11 cellular contexts compared by ENCODE assay signal in genomic region chr19:29576761-29577661, GRCh38. TPM values are rescaled to one million over a fixed set of nuclear protein-coding genes. Genes with fewer than 3 reads are reported as not detected.
DNase-seq lines count a peak whose midpoint lies in the region; ATAC-seq, FAIRE-seq and TF ChIP-seq lines count a peak whose summit lies in the region.
"Had no signal": no experiment of that assay in that cellular context is flagged by ENCODE, and none has a peak within 500 bp of the region (broad histone marks: within the 10 kb centered on the region; RNA-seq: fewer than 3 reads in every experiment).

No MANE protein-coding gene starts in this region.

- FAIRE-seq in H1 (lab: Jason Lieb, UNC): no peak

- no peak overlapping the region for H3K9ac ChIP-seq in H1 (replicated peaks in 1 of 4; ENCODE audit: extremely low read depth in 1 of 4, low read depth in 3 of 4, low read length in 3 of 4)

- TF ChIP-seq POLR2A in H1 (IDR thresholded peaks at IDR 0.05; ENCODE audit: control extremely low read depth in 1 of 2, low read depth in 2 of 2, low read length in 2 of 2): no peak

- H3K56ac ChIP-seq in H1 (replicated peaks; ENCODE audit: insufficient read length, low read depth, low read length): no peak overlapping the region

- H3K36me3 ChIP-seq in H1 (ENCODE audit: control insufficient read depth in 2 of 4, insufficient read depth in 4 of 4, low read length in 3 of 4) (no peaks in the 10 kb centered on the region), hepatocyte (replicated peaks; ENCODE audit: insufficient read depth, low read depth) (no peaks in the 10 kb centered on the region)
- H3K36me3 ChIP-seq: upper lobe of left lung had no signal

- H4K5ac ChIP-seq in H1 (ENCODE audit: insufficient read length, low read depth, low read length): no peak overlapping the region

- no peak overlapping the region for H2BK15ac ChIP-seq in H1 (ENCODE audit: low read length)

- intact Hi-C loops in activated naive CD4-positive, alpha-beta T cell treated with anti-CD3 and anti-CD28 coated beads for 36 hours (cut with micrococcal nuclease): loop anchor here (1.0 kb wide), 4 partner anchors 10 to 136 kb away; partner anchors contain the start of gene POP4

- H4K20me1 ChIP-seq in H1 (replicated peaks in 1 of 2; ENCODE audit: control insufficient read depth in 1 of 2, insufficient read depth in 2 of 2, low read length in 2 of 2): no peaks in the 10 kb centered on the region
- no peaks in the 10 kb centered on the region for H4K20me1 ChIP-seq in hepatocyte (ENCODE audit: insufficient read depth, poor library complexity, severe bottlenecking)

- POLR2A ChIA-PET in H1 (lab: Charles Lee; ENCODE audit: partially characterized antibody): interaction anchor here (1.1 kb wide), 1 partner anchor 29 kb away, joined by 3 read pairs; the partner anchor contains the start of gene POP4

- H3K36me3 Mint-ChIP-seq in activated naive CD4-positive, alpha-beta T cell treated with anti-CD3 and anti-CD28 coated beads for 36 hours (ENCODE audit: low read depth): peaks cover 2% of the 10 kb centered on the region
- H3K36me3 Mint-ChIP-seq in activated naive CD4-positive, alpha-beta T cell treated with anti-CD3 and anti-CD28 coated beads, Interleukin-2, amount 10 ng/mL, durations not matched to agents 7 days and 5 days: no peaks in the 10 kb centered on the region
- H3K36me3 Mint-ChIP-seq: CD4-positive, CD25-positive, alpha-beta regulatory T cell had no signal

- H2BK20ac ChIP-seq in H1 (ENCODE audit: low read length): no peak overlapping the region

- H3K79me2 ChIP-seq in H1 (ENCODE audit: control insufficient read depth in 1 of 2, insufficient read depth in 2 of 2, low read length in 2 of 2) (no peaks in the 10 kb centered on the region), hepatocyte (no peaks in the 10 kb centered on the region)

- H3K27ac Mint-ChIP-seq in activated naive CD4-positive, alpha-beta T cell treated with anti-CD3 and anti-CD28 coated beads for 36 hours: no peak overlapping the region
- H3K27ac Mint-ChIP-seq in activated naive CD4-positive, alpha-beta T cell treated with anti-CD3 and anti-CD28 coated beads, Interleukin-2, amount 10 ng/mL, durations not matched to agents 7 days and 5 days: no peak overlapping the region

- 77% methylated on average over 15 of the region's 16 CpGs; no CpG with 5 or more reads in 1 of the 2 experiments for WGBS in H1 (ENCODE audit: extremely low coverage in 1 of 2, insufficient coverage in 1 of 2, insufficient read length in 1 of 2, insufficient replicate concordance in 2 of 2, low coverage in 1 of 2, low lambda C conversion rate in 2 of 2, missing lambda C conversion rate in 1 of 2), 2 experiments
- 66% methylated on average over 16 of the region's 16 CpGs for WGBS in hepatocyte (ENCODE audit: low lambda C conversion rate, missing lambda C conversion rate)

- peaks cover 8% of the 10 kb centered on the region for H3K9me3 Mint-ChIP-seq in activated naive CD4-positive, alpha-beta T cell treated with anti-CD3 and anti-CD28 coated beads for 36 hours
- peaks cover 5% of the 10 kb centered on the region for H3K9me3 Mint-ChIP-seq in activated naive CD4-positive, alpha-beta T cell treated with anti-CD3 and anti-CD28 coated beads, Interleukin-2, amount 10 ng/mL, durations not matched to agents 7 days and 5 days

- no peaks in the 10 kb centered on the region for H3K79me1 ChIP-seq in H1 (ENCODE audit: low read depth, low read length)

- H3K4me3 Mint-ChIP-seq in activated naive CD4-positive, alpha-beta T cell treated with anti-CD3 and anti-CD28 coated beads for 36 hours: no peak overlapping the region
- no peak overlapping the region for H3K4me3 Mint-ChIP-seq in activated naive CD4-positive, alpha-beta T cell treated with anti-CD3 and anti-CD28 coated beads, Interleukin-2, amount 10 ng/mL, durations not matched to agents 7 days and 5 days
- H3K4me3 Mint-ChIP-seq: CD4-positive, CD25-positive, alpha-beta regulatory T cell had no signal

- H3K4me2 ChIP-seq in H1 (ENCODE audit: insufficient read depth in 1 of 2, low read depth in 2 of 2, low read length in 2 of 2) (peak overlapping the region in 1 of 2 experiments; percentile 9; a peak in 1 of 4 replicates), hepatocyte (no peak overlapping the region)

- TF ChIP-seq RAD21 in H1 (IDR thresholded peaks at IDR 0.05 in 1 of 2, conservative IDR thresholded peaks at IDR 0.05 in 1 of 2; ENCODE audit: low read depth in 2 of 2, low read length in 2 of 2): no peak

- H3K4me1 Mint-ChIP-seq in activated naive CD4-positive, alpha-beta T cell treated with anti-CD3 and anti-CD28 coated beads for 36 hours (ENCODE audit: low read depth): peaks cover 24% of the 10 kb centered on the region
- no peaks in the 10 kb centered on the region for H3K4me1 Mint-ChIP-seq in activated naive CD4-positive, alpha-beta T cell treated with anti-CD3 and anti-CD28 coated beads, Interleukin-2, amount 10 ng/mL, durations not matched to agents 7 days and 5 days

- H3K9me2 ChIP-seq in hepatocyte (replicated peaks; ENCODE audit: insufficient read depth): no peaks in the 10 kb centered on the region

- CTCF ChIA-PET in activated naive CD4-positive, alpha-beta T cell treated with anti-CD3 and anti-CD28 coated beads for 36 hours (lab: Charles Lee): interaction anchor here (0.8 to 1.6 kb wide), 3 partner anchors 10 to 96 kb away, joined by 3 to 4 read pairs (median 4); no protein-coding TSS in a partner anchor
- CTCF ChIA-PET in activated naive CD4-positive, alpha-beta T cell treated with anti-CD3 and anti-CD28 coated beads, Interleukin-2, amount 10 ng/mL, durations not matched to agents 7 days and 5 days (lab: Charles Lee): no interaction called here
- CTCF ChIA-PET in H1 (lab: Charles Lee; ENCODE audit: partially characterized antibody): interaction anchor here (1.1 to 1.7 kb wide), 5 partner anchors 9 to 20 kb away, joined by 3 to 7 read pairs (median 3); no protein-coding TSS in a partner anchor

- peak; percentile 70 for DNase-seq in activated naive CD4-positive, alpha-beta T cell treated with anti-CD3 and anti-CD28 coated beads for 36 hours
- DNase-seq in activated naive CD4-positive, alpha-beta T cell treated with anti-CD3 and anti-CD28 coated beads, Interleukin-2, amount 10 ng/mL, durations not matched to agents 7 days and 5 days: no peak
- DNase-seq in HK-2 (ENCODE audit: unreplicated experiment) (peak; percentile 40), H1 (ENCODE audit: low read depth in 1 of 2, low spot score in 2 of 2) (peak in 1 of 2 experiments; percentile 33), superior temporal gyrus (ENCODE audit: extremely low spot score) (peak; percentile 34), left lobe of liver (ENCODE audit: low spot score) (no peak), hepatocyte (ENCODE audit: low spot score) (no peak), T-helper 9 cell (no peak)
- DNase-seq: CD4-positive, CD25-positive, alpha-beta regulatory T cell; upper lobe of left lung had no signal

- TF ChIP-seq CTCF in H1 (IDR thresholded peaks at IDR 0.05; ENCODE audit: control extremely low read depth in 1 of 3, insufficient read depth in 1 of 3, low read depth in 1 of 3, low read length in 3 of 3) (no peak), hepatocyte (IDR thresholded peaks at IDR 0.05; ENCODE audit: poor library complexity) (no peak)

- H2BK5ac ChIP-seq in H1 (ENCODE audit: low read depth, low read length): no peak overlapping the region

- H2AFZ ChIP-seq in H1 (ENCODE audit: low read length): no peak overlapping the region; the same call in 1 of the 2 replicates
- no peak overlapping the region for H2AFZ ChIP-seq in hepatocyte

- no peak overlapping the region for H3K23ac ChIP-seq in H1 (ENCODE audit: insufficient read length)

- H3K27me3 Mint-ChIP-seq in activated naive CD4-positive, alpha-beta T cell treated with anti-CD3 and anti-CD28 coated beads for 36 hours (ENCODE audit: low read depth): peaks cover 50% of the 10 kb centered on the region
- peaks cover 47% of the 10 kb centered on the region for H3K27me3 Mint-ChIP-seq in activated naive CD4-positive, alpha-beta T cell treated with anti-CD3 and anti-CD28 coated beads, Interleukin-2, amount 10 ng/mL, durations not matched to agents 7 days and 5 days

- H3K27me3 ChIP-seq in H1 (replicated peaks in 1 of 4; ENCODE audit: control insufficient read depth in 3 of 4, extremely low read depth in 1 of 4, insufficient read depth in 3 of 4, low read length in 3 of 4) (peaks cover 0 to 3% (median 1%) of the 10 kb centered on the region in 4 experiments; a peak in 3 of 7 replicates), hepatocyte (peaks cover 53% of the 10 kb centered on the region)
- H3K27me3 ChIP-seq: upper lobe of left lung had no signal

- no peak overlapping the region for H4K8ac ChIP-seq in H1 (ENCODE audit: extremely low read depth, insufficient read depth, low read length)

- no peak overlapping the region for H3K14ac ChIP-seq in H1 (ENCODE audit: insufficient read length)

- H3K9me3 ChIP-seq in H1 (ENCODE audit: insufficient read depth in 2 of 2, low read depth in 1 of 2, low read length in 1 of 2) (no peaks in the 10 kb centered on the region), hepatocyte (ENCODE audit: low read depth) (no peaks in the 10 kb centered on the region)
- H3K9me3 ChIP-seq: upper lobe of left lung had no signal

- H4K91ac ChIP-seq in H1 (replicated peaks; ENCODE audit: insufficient read length, low read length): peak overlapping the region; percentile 37

- no peak overlapping the region for H2BK120ac ChIP-seq in H1 (replicated peaks; ENCODE audit: low read depth, low read length)

- peaks cover 2 to 6% (median 4%) of the 10 kb centered on the region in 4 experiments; a peak in 4 of 7 replicates for H3K4me1 ChIP-seq in H1 (replicated peaks in 1 of 4; ENCODE audit: control insufficient read depth in 3 of 4, insufficient read depth in 4 of 4, low read length in 3 of 4)
- H3K4me1 ChIP-seq in hepatocyte (ENCODE audit: insufficient read depth): no peaks in the 10 kb centered on the region
- H3K4me1 ChIP-seq: upper lobe of left lung had no signal

- no peak for TF ChIP-seq EP300 in H1 (IDR thresholded peaks at IDR 0.05; ENCODE audit: borderline replicate concordance in 1 of 2, low read depth in 2 of 2, low read length in 2 of 2)

- H3K4me3 ChIP-seq in H1 (ENCODE audit: extremely low read depth in 1 of 4, insufficient read depth in 2 of 4, low read depth in 3 of 4, low read length in 4 of 4) (no peak overlapping the region), hepatocyte (no peak overlapping the region)
- H3K4me3 ChIP-seq: upper lobe of left lung had no signal

- H3K4ac ChIP-seq in H1 (replicated peaks; ENCODE audit: insufficient read length, low read depth, low read length): no peak overlapping the region

- no peak overlapping the region for H3K27ac ChIP-seq in H1 (ENCODE audit: low read depth, low read length)
- no peak overlapping the region for H3K27ac ChIP-seq in hepatocyte
- H3K27ac ChIP-seq: upper lobe of left lung had no signal

- H3K18ac ChIP-seq in H1 (ENCODE audit: extremely low read depth, low read length): no peak overlapping the region

- ATAC-seq in left lobe of liver: no peak

- no peak overlapping the region for H2AK5ac ChIP-seq in H1 (ENCODE audit: low read depth, low read length)

- H2BK12ac ChIP-seq in H1 (ENCODE audit: low read depth, low read length): no peak overlapping the region

- H3K23me2 ChIP-seq in H1 (ENCODE audit: low read depth, low read length): no peaks in the 10 kb centered on the region

RNA-seq across cellular contexts. Expression of gene POP4, which starts 29.1 kb away (rescaled TPM):
- total RNA-seq in activated naive CD4-positive, alpha-beta T cell treated with anti-CD3 and anti-CD28 coated beads for 36 hours: 10 to 100 TPM; 79.5 to 83.3 TPM
- total RNA-seq in H1 (2021; fragmentation: NEBNext Ultra II Directional; extraction: Animal tissue kit (Norgen Biotek cat#: 25700)): 38.0 and 41.5 TPM in 2 replicates
- polyA plus RNA-seq in H1 (2011; rRNA removed) (22.8 and 29.1 TPM in 2 replicates), hepatocyte (91.8 and 111 TPM in 2 replicates)
- 36.0 TPM for polyA plus RNA-seq in H1 (2011; cell fraction: cytosol; rRNA removed)
- 35.2 TPM for polyA plus RNA-seq in H1 (2011; cell fraction: nucleus; rRNA removed)
- 28.3 to 36.0 TPM (median 33.8 TPM) in 4 replicates for polyA plus RNA-seq in H1 (2012, experiment 1 of 2)
- polyA plus RNA-seq in H1 (2012, experiment 2 of 2): 21.5 TPM
- 49.0 TPM for polyA plus RNA-seq in H1 (2013, experiment 1 of 2)
- polyA plus RNA-seq in H1 (2013, experiment 2 of 2): 48.9 TPM
- 25.6 and 43.4 TPM in 2 replicates for polyA minus RNA-seq in H1 (2011; rRNA and poly(A)+ RNA removed)
- 21.2 TPM for polyA minus RNA-seq in H1 (2011; cell fraction: cytosol; rRNA and poly(A)+ RNA removed)
- polyA minus RNA-seq in H1 (2011; cell fraction: nucleus; rRNA and poly(A)+ RNA removed): 48.4 TPM
- total RNA-seq in left lobe of liver (35.2 TPM), hepatocyte (68.9 and 69.5 TPM in 2 replicates)

RNA-seq across cellular contexts. Expression of gene VSTM2B, which starts 51.2 kb away (rescaled TPM):
- total RNA-seq in activated naive CD4-positive, alpha-beta T cell treated with anti-CD3 and anti-CD28 coated beads for 36 hours: not detected
- total RNA-seq in H1 (2021; fragmentation: NEBNext Ultra II Directional; extraction: Animal tissue kit (Norgen Biotek cat#: 25700)): 1.2 and 1.5 TPM in 2 replicates
- 0.82 and 1.6 TPM in 2 replicates for polyA plus RNA-seq in H1 (2011; rRNA removed)
- 1.6 TPM for polyA plus RNA-seq in H1 (2011; cell fraction: cytosol; rRNA removed)
- 0.84 TPM for polyA plus RNA-seq in H1 (2011; cell fraction: nucleus; rRNA removed)
- 0.23 to 0.97 TPM (median 0.69 TPM) in 4 replicates for polyA plus RNA-seq in H1 (2012, experiment 1 of 2)
- polyA plus RNA-seq in H1 (2012, experiment 2 of 2): 0.34 TPM
- polyA plus RNA-seq in H1 (2013, experiment 1 of 2): 0.67 TPM
- polyA plus RNA-seq in H1 (2013, experiment 2 of 2): 0.55 TPM
- polyA minus RNA-seq in H1 (2011; rRNA and poly(A)+ RNA removed): not detected in 2 replicates
- polyA minus RNA-seq in H1 (2011; cell fraction: cytosol; rRNA and poly(A)+ RNA removed): 1.0 TPM
- polyA minus RNA-seq in H1 (2011; cell fraction: nucleus; rRNA and poly(A)+ RNA removed): 0.80 TPM
- not detected for total RNA-seq in left lobe of liver
- total RNA-seq in hepatocyte: 0.47 and 1.2 TPM in 2 replicates
- 0.34 and 1.1 TPM in 2 replicates for polyA plus RNA-seq in hepatocyte
- total RNA-seq: CD4-positive, CD25-positive, alpha-beta regulatory T cell; pulmonary artery endothelial cell; upper lobe of left lung had no signal
- polyA plus RNA-seq: CD4-positive, CD25-positive, alpha-beta regulatory T cell had no signal

Comparison
In these comparisons a context has a peak if more than half of its experiments do, and no peak if none do; other contexts are left out.
1. DNase-seq: peak in activated naive CD4-positive, alpha-beta T cell treated with anti-CD3 and anti-CD28 coated beads for 36 hours (single experiment), HK-2 (single experiment) and superior temporal gyrus (single experiment); none in activated naive CD4-positive, alpha-beta T cell treated with anti-CD3 and anti-CD28 coated beads, Interleukin-2, amount 10 ng/mL, durations not matched to agents 7 days and 5 days (single experiment), left lobe of liver (single experiment), hepatocyte (single experiment) and T-helper 9 cell (single experiment).